In genomic region chr4:22515145-22515887, GRCh38 we compare ENCODE assay signal across 1 cellular context.
A peak's percentile ranks its signal among the peaks of the same experiment; 100 is the strongest.
TF ChIP-seq lines count a peak whose summit lies in the region.

No MANE protein-coding gene starts in this region.

TF ChIP-seq in HepG2, 621 proteins besides CTCF, POLR2A, EP300 and RAD21 (continued from another document and continues in another):
- TF ChIP-seq, protein P1, sequence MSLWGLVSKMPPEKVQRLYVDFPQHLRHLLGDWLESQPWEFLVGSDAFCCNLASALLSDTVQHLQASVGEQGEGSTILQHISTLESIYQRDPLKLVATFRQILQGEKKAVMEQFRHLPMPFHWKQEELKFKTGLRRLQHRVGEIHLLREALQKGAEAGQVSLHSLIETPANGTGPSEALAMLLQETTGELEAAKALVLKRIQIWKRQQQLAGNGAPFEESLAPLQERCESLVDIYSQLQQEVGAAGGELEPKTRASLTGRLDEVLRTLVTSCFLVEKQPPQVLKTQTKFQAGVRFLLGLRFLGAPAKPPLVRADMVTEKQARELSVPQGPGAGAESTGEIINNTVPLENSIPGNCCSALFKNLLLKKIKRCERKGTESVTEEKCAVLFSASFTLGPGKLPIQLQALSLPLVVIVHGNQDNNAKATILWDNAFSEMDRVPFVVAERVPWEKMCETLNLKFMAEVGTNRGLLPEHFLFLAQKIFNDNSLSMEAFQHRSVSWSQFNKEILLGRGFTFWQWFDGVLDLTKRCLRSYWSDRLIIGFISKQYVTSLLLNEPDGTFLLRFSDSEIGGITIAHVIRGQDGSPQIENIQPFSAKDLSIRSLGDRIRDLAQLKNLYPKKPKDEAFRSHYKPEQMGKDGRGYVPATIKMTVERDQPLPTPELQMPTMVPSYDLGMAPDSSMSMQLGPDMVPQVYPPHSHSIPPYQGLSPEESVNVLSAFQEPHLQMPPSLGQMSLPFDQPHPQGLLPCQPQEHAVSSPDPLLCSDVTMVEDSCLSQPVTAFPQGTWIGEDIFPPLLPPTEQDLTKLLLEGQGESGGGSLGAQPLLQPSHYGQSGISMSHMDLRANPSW (CRISPR knock-in tag; IDR thresholded peaks at IDR 0.05; ENCODE audit: borderline replicate concordance), result no peak
- TF ChIP-seq ZNF572 (CRISPR knock-in tag; IDR thresholded peaks at IDR 0.05) (no peak), ARID4A (CRISPR knock-in tag; IDR thresholded peaks at IDR 0.05; ENCODE audit: borderline replicate concordance) (peak; percentile 75), MYNN (CRISPR knock-in tag; IDR thresholded peaks at IDR 0.05; ENCODE audit: low read depth) (no peak), HOXA3 (CRISPR knock-in tag; IDR thresholded peaks at IDR 0.05) (peak; percentile 53; the same call in 1 of the 2 replicates), HMG20A (CRISPR knock-in tag; IDR thresholded peaks at IDR 0.05; ENCODE audit: borderline replicate concordance) (no peak), ETV5 (CRISPR knock-in tag; IDR thresholded peaks at IDR 0.05; ENCODE audit: borderline replicate concordance) (no peak), KMT2A (CRISPR knock-in tag; IDR thresholded peaks at IDR 0.05) (peak; percentile 83), SIN3A (IDR thresholded peaks at IDR 0.05; ENCODE audit: borderline replicate concordance, low read depth, low read length) (no peak), ZNF546 (CRISPR knock-in tag; conservative IDR thresholded peaks at IDR 0.05) (no peak), SCMH1 (CRISPR knock-in tag; IDR thresholded peaks at IDR 0.05; ENCODE audit: borderline replicate concordance) (no peak), TOE1 (CRISPR knock-in tag; IDR thresholded peaks at IDR 0.05) (no peak; the same call in 1 of the 2 replicates), EHMT2 (IDR thresholded peaks at IDR 0.05; ENCODE audit: borderline replicate concordance, low read depth, low read length) (no peak), ARID5B (CRISPR knock-in tag; IDR thresholded peaks at IDR 0.05) (0 out of 2 replicates have a peak, but pooled peaks have one; percentile 38), PAX8 (CRISPR knock-in tag; IDR thresholded peaks at IDR 0.05; ENCODE audit: borderline replicate concordance) (no peak; the same call in 1 of the 2 replicates), GATAD2A (CRISPR knock-in tag; IDR thresholded peaks at IDR 0.05) (0 out of 2 replicates have a peak, but pooled peaks have one; percentile 39), MXD4 (CRISPR knock-in tag; IDR thresholded peaks at IDR 0.05) (peak; percentile 56; the same call in 1 of the 2 replicates), HNF4A (CRISPR knock-in tag; IDR thresholded peaks at IDR 0.05) (peak; percentile 89), ZNF678 (CRISPR knock-in tag; IDR thresholded peaks at IDR 0.05) (no peak), ZNF20 (CRISPR knock-in tag; IDR thresholded peaks at IDR 0.05) (no peak), MTA3 (CRISPR knock-in tag; IDR thresholded peaks at IDR 0.05) (no peak), EZH2 (conservative IDR thresholded peaks at IDR 0.05; ENCODE audit: low read depth, low read length) (no peak), ZNF772 (CRISPR knock-in tag; IDR thresholded peaks at IDR 0.05) (no peak), HES4 (CRISPR knock-in tag; IDR thresholded peaks at IDR 0.05; ENCODE audit: borderline replicate concordance) (0 out of 2 replicates have a peak, but pooled peaks have one; percentile 25), TERF1 (CRISPR knock-in tag; IDR thresholded peaks at IDR 0.05) (no peak), AKAP8 (CRISPR knock-in tag; IDR thresholded peaks at IDR 0.05) (no peak), ZNF446 (CRISPR knock-in tag; IDR thresholded peaks at IDR 0.05) (no peak; the same call in 1 of the 2 replicates)
- TF ChIP-seq, protein P2, sequence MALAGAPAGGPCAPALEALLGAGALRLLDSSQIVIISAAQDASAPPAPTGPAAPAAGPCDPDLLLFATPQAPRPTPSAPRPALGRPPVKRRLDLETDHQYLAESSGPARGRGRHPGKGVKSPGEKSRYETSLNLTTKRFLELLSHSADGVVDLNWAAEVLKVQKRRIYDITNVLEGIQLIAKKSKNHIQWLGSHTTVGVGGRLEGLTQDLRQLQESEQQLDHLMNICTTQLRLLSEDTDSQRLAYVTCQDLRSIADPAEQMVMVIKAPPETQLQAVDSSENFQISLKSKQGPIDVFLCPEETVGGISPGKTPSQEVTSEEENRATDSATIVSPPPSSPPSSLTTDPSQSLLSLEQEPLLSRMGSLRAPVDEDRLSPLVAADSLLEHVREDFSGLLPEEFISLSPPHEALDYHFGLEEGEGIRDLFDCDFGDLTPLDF (CRISPR knock-in tag; IDR thresholded peaks at IDR 0.05), result peak; percentile 58
- TF ChIP-seq, protein P3, sequence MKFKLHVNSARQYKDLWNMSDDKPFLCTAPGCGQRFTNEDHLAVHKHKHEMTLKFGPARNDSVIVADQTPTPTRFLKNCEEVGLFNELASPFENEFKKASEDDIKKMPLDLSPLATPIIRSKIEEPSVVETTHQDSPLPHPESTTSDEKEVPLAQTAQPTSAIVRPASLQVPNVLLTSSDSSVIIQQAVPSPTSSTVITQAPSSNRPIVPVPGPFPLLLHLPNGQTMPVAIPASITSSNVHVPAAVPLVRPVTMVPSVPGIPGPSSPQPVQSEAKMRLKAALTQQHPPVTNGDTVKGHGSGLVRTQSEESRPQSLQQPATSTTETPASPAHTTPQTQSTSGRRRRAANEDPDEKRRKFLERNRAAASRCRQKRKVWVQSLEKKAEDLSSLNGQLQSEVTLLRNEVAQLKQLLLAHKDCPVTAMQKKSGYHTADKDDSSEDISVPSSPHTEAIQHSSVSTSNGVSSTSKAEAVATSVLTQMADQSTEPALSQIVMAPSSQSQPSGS (CRISPR knock-in tag; IDR thresholded peaks at IDR 0.05), result peak; percentile 48; the same call in 1 of the 2 replicates
- TF ChIP-seq, protein P4, sequence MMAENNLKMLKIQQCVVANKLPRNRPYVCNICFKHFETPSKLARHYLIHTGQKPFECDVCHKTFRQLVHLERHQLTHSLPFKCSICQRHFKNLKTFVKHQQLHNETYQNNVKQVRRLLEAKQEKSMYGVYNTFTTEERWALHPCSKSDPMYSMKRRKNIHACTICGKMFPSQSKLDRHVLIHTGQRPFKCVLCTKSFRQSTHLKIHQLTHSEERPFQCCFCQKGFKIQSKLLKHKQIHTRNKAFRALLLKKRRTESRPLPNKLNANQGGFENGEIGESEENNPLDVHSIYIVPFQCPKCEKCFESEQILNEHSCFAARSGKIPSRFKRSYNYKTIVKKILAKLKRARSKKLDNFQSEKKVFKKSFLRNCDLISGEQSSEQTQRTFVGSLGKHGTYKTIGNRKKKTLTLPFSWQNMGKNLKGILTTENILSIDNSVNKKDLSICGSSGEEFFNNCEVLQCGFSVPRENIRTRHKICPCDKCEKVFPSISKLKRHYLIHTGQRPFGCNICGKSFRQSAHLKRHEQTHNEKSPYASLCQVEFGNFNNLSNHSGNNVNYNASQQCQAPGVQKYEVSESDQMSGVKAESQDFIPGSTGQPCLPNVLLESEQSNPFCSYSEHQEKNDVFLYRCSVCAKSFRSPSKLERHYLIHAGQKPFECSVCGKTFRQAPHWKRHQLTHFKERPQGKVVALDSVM (CRISPR knock-in tag; IDR thresholded peaks at IDR 0.05), result 0 out of 2 replicates have a peak, but pooled peaks have one; percentile 29
- TF ChIP-seq, protein P5, sequence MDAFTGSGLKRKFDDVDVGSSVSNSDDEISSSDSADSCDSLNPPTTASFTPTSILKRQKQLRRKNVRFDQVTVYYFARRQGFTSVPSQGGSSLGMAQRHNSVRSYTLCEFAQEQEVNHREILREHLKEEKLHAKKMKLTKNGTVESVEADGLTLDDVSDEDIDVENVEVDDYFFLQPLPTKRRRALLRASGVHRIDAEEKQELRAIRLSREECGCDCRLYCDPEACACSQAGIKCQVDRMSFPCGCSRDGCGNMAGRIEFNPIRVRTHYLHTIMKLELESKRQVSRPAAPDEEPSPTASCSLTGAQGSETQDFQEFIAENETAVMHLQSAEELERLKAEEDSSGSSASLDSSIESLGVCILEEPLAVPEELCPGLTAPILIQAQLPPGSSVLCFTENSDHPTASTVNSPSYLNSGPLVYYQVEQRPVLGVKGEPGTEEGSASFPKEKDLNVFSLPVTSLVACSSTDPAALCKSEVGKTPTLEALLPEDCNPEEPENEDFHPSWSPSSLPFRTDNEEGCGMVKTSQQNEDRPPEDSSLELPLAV (CRISPR knock-in tag; conservative IDR thresholded peaks at IDR 0.05; ENCODE audit: low read depth), result 0 out of 2 replicates have a peak, but pooled peaks have one; percentile 56
- TF ChIP-seq, protein P6, sequence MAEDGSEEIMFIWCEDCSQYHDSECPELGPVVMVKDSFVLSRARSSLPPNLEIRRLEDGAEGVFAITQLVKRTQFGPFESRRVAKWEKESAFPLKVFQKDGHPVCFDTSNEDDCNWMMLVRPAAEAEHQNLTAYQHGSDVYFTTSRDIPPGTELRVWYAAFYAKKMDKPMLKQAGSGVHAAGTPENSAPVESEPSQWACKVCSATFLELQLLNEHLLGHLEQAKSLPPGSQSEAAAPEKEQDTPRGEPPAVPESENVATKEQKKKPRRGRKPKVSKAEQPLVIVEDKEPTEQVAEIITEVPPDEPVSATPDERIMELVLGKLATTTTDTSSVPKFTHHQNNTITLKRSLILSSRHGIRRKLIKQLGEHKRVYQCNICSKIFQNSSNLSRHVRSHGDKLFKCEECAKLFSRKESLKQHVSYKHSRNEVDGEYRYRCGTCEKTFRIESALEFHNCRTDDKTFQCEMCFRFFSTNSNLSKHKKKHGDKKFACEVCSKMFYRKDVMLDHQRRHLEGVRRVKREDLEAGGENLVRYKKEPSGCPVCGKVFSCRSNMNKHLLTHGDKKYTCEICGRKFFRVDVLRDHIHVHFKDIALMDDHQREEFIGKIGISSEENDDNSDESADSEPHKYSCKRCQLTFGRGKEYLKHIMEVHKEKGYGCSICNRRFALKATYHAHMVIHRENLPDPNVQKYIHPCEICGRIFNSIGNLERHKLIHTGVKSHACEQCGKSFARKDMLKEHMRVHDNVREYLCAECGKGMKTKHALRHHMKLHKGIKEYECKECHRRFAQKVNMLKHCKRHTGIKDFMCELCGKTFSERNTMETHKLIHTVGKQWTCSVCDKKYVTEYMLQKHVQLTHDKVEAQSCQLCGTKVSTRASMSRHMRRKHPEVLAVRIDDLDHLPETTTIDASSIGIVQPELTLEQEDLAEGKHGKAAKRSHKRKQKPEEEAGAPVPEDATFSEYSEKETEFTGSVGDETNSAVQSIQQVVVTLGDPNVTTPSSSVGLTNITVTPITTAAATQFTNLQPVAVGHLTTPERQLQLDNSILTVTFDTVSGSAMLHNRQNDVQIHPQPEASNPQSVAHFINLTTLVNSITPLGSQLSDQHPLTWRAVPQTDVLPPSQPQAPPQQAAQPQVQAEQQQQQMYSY (CRISPR knock-in tag; IDR thresholded peaks at IDR 0.05), result 0 out of 2 replicates have a peak, but pooled peaks have one; percentile 28
- TF ChIP-seq, protein P7, sequence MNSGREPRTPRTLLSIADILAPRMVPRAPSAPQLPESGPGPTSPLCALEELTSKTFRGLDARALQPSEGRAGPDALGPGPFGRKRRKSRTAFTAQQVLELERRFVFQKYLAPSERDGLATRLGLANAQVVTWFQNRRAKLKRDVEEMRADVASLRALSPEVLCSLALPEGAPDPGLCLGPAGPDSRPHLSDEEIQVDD (CRISPR knock-in tag; IDR thresholded peaks at IDR 0.05; ENCODE audit: borderline replicate concordance), result peak; percentile 77; the same call in 1 of the 2 replicates
